In the genomic region with DNA sequence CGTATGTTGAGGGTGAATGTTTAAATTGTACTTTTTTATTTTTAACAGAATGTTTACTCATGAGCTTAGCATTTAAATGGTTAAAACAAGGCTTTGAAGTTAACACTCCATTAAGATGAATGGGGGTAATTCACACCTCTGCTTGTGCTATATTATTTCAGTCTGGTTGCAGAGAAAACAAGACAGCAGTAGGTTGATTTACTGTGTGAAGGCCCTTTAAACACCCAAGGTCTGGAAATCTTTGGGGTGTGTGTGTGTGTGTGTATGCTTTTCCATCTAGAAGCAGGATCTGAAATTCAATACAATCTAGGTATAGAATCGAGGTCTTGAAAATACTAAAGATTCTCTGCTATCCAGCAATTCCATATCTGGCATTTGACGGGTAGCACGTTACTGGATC, we compare ENCODE assay signal across 19 cellular contexts.
"Had no signal": no experiment of that assay in that cellular context is flagged by ENCODE, and none has a peak within 500 bp of the region (broad histone marks: within the 10 kb centered on the region; RNA-seq: fewer than 3 reads in every experiment).

No MANE protein-coding gene starts in this region.

- H3K27ac Mint-ChIP-seq: activated naive CD4-positive, alpha-beta T cell treated with anti-CD3 and anti-CD28 coated beads, Interleukin-2, amount 50 U/mL, for 24 hours had no signal

- H3K27ac ChIP-seq: body of pancreas, cardiac muscle cell, epithelial cell of prostate, gastroesophageal sphincter, parathyroid adenoma, upper lobe of left lung had no signal

- H3K4me1 ChIP-seq: body of pancreas, gastroesophageal sphincter, upper lobe of left lung had no signal

- H3K4me3 Mint-ChIP-seq: activated naive CD4-positive, alpha-beta T cell treated with anti-CD3 and anti-CD28 coated beads, Interleukin-2, amount 50 U/mL, for 24 hours; nephron had no signal

- H3K4me1 Mint-ChIP-seq: activated naive CD4-positive, alpha-beta T cell treated with anti-CD3 and anti-CD28 coated beads, Interleukin-2, amount 50 U/mL, for 24 hours had no signal

- ATAC-seq: body of pancreas; gastroesophageal sphincter; right cardiac atrium; stimulated activated naive CD8-positive, alpha-beta T cell treated with anti-CD3 and anti-CD28 coated beads, Interleukin-15, Interleukin-2, amounts not matched to agents 100 U/mL and 50 U/mL, for 24 hours had no signal

- DNase-seq: activated CD4-positive, alpha-beta T cell treated with anti-CD3 and anti-CD28 coated beads for 1 hour; activated gamma-delta T cell treated with Interleukin-2 at 50 U/mL for 16 hours; activated T-cell treated with anti-CD3 and anti-CD28 coated beads, Interleukin-2, amount 50 U/mL, for 1 hour; anterior cingulate cortex; body of pancreas; cortex of kidney; head of caudate nucleus; nucleus accumbens; right cardiac atrium; stimulated activated CD4-positive, alpha-beta T cell treated with anti-CD3 and anti-CD28 coated beads, Interleukin-4, amount 100 ng/mL, for 4 hours; stimulated activated naive CD8-positive, alpha-beta T cell treated with anti-CD3 and anti-CD28 coated beads, Interleukin-15, Interleukin-2, amounts not matched to agents 100 U/mL and 50 U/mL, for 24 hours; upper lobe of left lung had no signal

- H3K27me3 Mint-ChIP-seq: activated naive CD4-positive, alpha-beta T cell treated with anti-CD3 and anti-CD28 coated beads, Interleukin-2, amount 50 U/mL, for 24 hours had no signal

- H3K36me3 ChIP-seq: cardiac muscle cell, gastroesophageal sphincter, upper lobe of left lung had no signal

- H3K9ac ChIP-seq: parathyroid adenoma had no signal

- H3K9me3 ChIP-seq: body of pancreas, gastroesophageal sphincter, upper lobe of left lung had no signal

- H3K4me3 ChIP-seq: body of pancreas, cardiac muscle cell, gastroesophageal sphincter, upper lobe of left lung had no signal

- FAIRE-seq: islet of Langerhans had no signal

- H3K79me2 ChIP-seq: parathyroid adenoma had no signal

- H3K27me3 ChIP-seq: body of pancreas, cardiac muscle cell, gastroesophageal sphincter, upper lobe of left lung had no signal
